In genomic region chr9:136242908-136243525, GRCh38 we compare ENCODE assay signal across 2 cellular contexts.
TF ChIP-seq lines count a peak whose summit lies in the region.

No MANE protein-coding gene starts in this region.

TF ChIP-seq in GM23338, 12 proteins besides CTCF, POLR2A, EP300 and RAD21 (continued from another document):
- TF ChIP-seq, protein P1, sequence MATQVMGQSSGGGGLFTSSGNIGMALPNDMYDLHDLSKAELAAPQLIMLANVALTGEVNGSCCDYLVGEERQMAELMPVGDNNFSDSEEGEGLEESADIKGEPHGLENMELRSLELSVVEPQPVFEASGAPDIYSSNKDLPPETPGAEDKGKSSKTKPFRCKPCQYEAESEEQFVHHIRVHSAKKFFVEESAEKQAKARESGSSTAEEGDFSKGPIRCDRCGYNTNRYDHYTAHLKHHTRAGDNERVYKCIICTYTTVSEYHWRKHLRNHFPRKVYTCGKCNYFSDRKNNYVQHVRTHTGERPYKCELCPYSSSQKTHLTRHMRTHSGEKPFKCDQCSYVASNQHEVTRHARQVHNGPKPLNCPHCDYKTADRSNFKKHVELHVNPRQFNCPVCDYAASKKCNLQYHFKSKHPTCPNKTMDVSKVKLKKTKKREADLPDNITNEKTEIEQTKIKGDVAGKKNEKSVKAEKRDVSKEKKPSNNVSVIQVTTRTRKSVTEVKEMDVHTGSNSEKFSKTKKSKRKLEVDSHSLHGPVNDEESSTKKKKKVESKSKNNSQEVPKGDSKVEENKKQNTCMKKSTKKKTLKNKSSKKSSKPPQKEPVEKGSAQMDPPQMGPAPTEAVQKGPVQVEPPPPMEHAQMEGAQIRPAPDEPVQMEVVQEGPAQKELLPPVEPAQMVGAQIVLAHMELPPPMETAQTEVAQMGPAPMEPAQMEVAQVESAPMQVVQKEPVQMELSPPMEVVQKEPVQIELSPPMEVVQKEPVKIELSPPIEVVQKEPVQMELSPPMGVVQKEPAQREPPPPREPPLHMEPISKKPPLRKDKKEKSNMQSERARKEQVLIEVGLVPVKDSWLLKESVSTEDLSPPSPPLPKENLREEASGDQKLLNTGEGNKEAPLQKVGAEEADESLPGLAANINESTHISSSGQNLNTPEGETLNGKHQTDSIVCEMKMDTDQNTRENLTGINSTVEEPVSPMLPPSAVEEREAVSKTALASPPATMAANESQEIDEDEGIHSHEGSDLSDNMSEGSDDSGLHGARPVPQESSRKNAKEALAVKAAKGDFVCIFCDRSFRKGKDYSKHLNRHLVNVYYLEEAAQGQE (IDR thresholded peaks at IDR 0.05; ENCODE audit: unreplicated experiment), result no peak
- TF ChIP-seq POLR2AphosphoS5 (IDR thresholded peaks at IDR 0.05; ENCODE audit: low read depth) (no peak), ZNF331 (CRISPR knock-in tag; IDR thresholded peaks at IDR 0.05; ENCODE audit: low read depth) (no peak), NANOG (IDR thresholded peaks at IDR 0.05; ENCODE audit: borderline replicate concordance) (no peak)

TF ChIP-seq in WTC11, 78 proteins besides CTCF, POLR2A, EP300 and RAD21 (continued from another document):
- no peak for TF ChIP-seq HMGXB4 (CRISPR knock-in tag; IDR thresholded peaks at IDR 0.05)
- TF ChIP-seq NR2C2 (CRISPR knock-in tag; IDR thresholded peaks at IDR 0.05), result no peak
- no peak for TF ChIP-seq IRF2 (CRISPR knock-in tag; IDR thresholded peaks at IDR 0.05; ENCODE audit: borderline replicate concordance, low read depth)
- TF ChIP-seq ZNF416 (CRISPR knock-in tag; IDR thresholded peaks at IDR 0.05), result no peak
- no peak for TF ChIP-seq ZBTB21 (CRISPR knock-in tag; IDR thresholded peaks at IDR 0.05; ENCODE audit: borderline replicate concordance)
